8 cellular contexts compared by ENCODE assay signal in genomic region chr4:83334425-83335241, GRCh38. TPM values are rescaled to one million over a fixed set of nuclear protein-coding genes. Genes with fewer than 3 reads are reported as not detected.
DNase-seq lines count a peak whose midpoint lies in the region; ATAC-seq, FAIRE-seq and TF ChIP-seq lines count a peak whose summit lies in the region.

TSS of gene HPSE (minus strand) at chr4:83334848. CDS start at chr4:83334782, 66 bp downstream.

- no peaks in the 10 kb centered on the region for H4K20me1 ChIP-seq in GM12878 (ENCODE audit: control insufficient read depth, insufficient read depth)

- peak within 1 kb of the TSS; percentile 66 for H3K4me3 ChIP-seq in GM12875 (ENCODE audit: low read depth, low read length)
- H3K4me3 ChIP-seq in GM12878 = peak within 1 kb of the TSS; percentile 84
- peak within 1 kb of the TSS; percentile 68 for H3K4me3 ChIP-seq in iPS-20b (ENCODE audit: low read length)
- peak within 1 kb of the TSS; percentile 24 to 76 for H3K4me3 ChIP-seq in small intestine (ENCODE audit: low read depth in 1 of 2, low read length in 2 of 2)

- H3K4me1 ChIP-seq in GM12878 (ENCODE audit: control insufficient read depth, insufficient read depth, low read length) (peaks cover 5% of the 10 kb centered on the region; the same call in 1 of the 2 replicates), iPS-20b (ENCODE audit: insufficient read depth, low read length) (no peaks in the 10 kb centered on the region), small intestine (ENCODE audit: control insufficient read depth in 2 of 2, insufficient read depth in 1 of 2, low read depth in 1 of 2, low read length in 1 of 2) (peaks cover 1 to 3% of the 10 kb centered on the region in 2 donors)

- no peaks in the 10 kb centered on the region for H3K79me2 ChIP-seq in GM12878 (ENCODE audit: control insufficient read depth, insufficient read depth, low read length)

- TF ChIP-seq POLR2A in GM12878 (IDR thresholded peaks at IDR 0.05; ENCODE audit: low read depth, low read length) = no peak

- WGBS in GM12878 (ENCODE audit: insufficient coverage, insufficient replicate concordance, low lambda C conversion rate, missing lambda C conversion rate) = under 1% methylated on average over 52 of the region's 63 CpGs
- WGBS in small intestine, 3 donors = 1% methylated on average over 50 to 63 of the region's 63 CpGs

- DNase-seq in NCI-H146 treated with DMSO at 0.1 percent for 48 hours (lab: John Stamatoyannopoulos, UW; ENCODE audit: unreplicated experiment) = peak; percentile 48
- peak; percentile 56 for DNase-seq in T-helper 22 cell (ENCODE audit: low read depth)
- DNase-seq in GM12878 (ENCODE audit: low read depth, low spot score) = no peak
- DNase-seq in small intestine = peak; percentile 97
- DNase-seq in GOT3 (lab: John Stamatoyannopoulos, UW) = no peak

- RAD21 ChIA-PET in GM12878 (lab: Charles Lee; ENCODE audit: unreplicated experiment) = no interaction called here

- no peak for TF ChIP-seq RAD21 in GM12878 (IDR thresholded peaks at IDR 0.05; ENCODE audit: insufficient read depth, low read depth, low read length)

- no peak for TF ChIP-seq CTCF in GM12875 (IDR thresholded peaks at IDR 0.05; ENCODE audit: borderline replicate concordance, insufficient read depth, low read depth, low read length)
- no peak for TF ChIP-seq CTCF in GM12878 (IDR thresholded peaks at IDR 0.05 in 2 of 3, conservative IDR thresholded peaks at IDR 0.05 in 1 of 3; ENCODE audit: control insufficient read depth in 2 of 3, extremely low read depth in 1 of 3, insufficient read depth in 1 of 3, low read depth in 3 of 3, low read length in 3 of 3)

- H3K9ac ChIP-seq in GM12878 (ENCODE audit: control insufficient read depth, insufficient read depth, low read length) (peak within 1 kb of the TSS; percentile 8; the same call in 1 of the 2 replicates), iPS-20b (ENCODE audit: low read depth, low read length) (no peak within 1 kb of the TSS)

- peak within 1 kb of the TSS; percentile 97 for H3K4me2 ChIP-seq in GM12878 (ENCODE audit: control insufficient read depth, insufficient read depth)

- POLR2A ChIA-PET in GM12878 (lab: Charles Lee) = no interaction called here

- intact Hi-C loops in GM12878 (cut with micrococcal nuclease; ENCODE audit: unreplicated experiment) = no loop called here

- FAIRE-seq in GM12878 (lab: Jason Lieb, UNC) (no peak), small intestine (lab: Jason Lieb, UNC) (no peak)

- H3K9me3 ChIP-seq in GM12878 (replicated peaks; ENCODE audit: control insufficient read depth, insufficient read depth, low read length) = no peaks in the 10 kb centered on the region; the same call in 2 of the 3 replicates
- H3K9me3 ChIP-seq in iPS-20b (ENCODE audit: insufficient read depth, low read depth, low read length) = no peaks in the 10 kb centered on the region
- H3K9me3 ChIP-seq in small intestine (ENCODE audit: control insufficient read depth, low read depth) = no peaks in the 10 kb centered on the region

- ATAC-seq in HG02798 (IDR thresholded peaks at IDR 0.05; ENCODE audit: poor library complexity, unreplicated experiment) (peak; percentile 78), GM12878 (peak; percentile 93)

- BruUV-seq in GM12878 (replicated peaks; lab: Mats Ljungman, UMichigan) = no TSS peak

- H3K27ac ChIP-seq in GM12878 (ENCODE audit: control insufficient read depth, insufficient read depth) = no peak within 1 kb of the TSS
- H3K27ac ChIP-seq in iPS-20b (ENCODE audit: low read length) = no peak within 1 kb of the TSS
- peak within 1 kb of the TSS in 1 of 2 donors; percentile 34 for H3K27ac ChIP-seq in small intestine (ENCODE audit: low read depth in 1 of 2, low read length in 1 of 2)

- H2AFZ ChIP-seq in GM12878 (ENCODE audit: control insufficient read depth, low read depth, low read length) = peak within 1 kb of the TSS; percentile 87

- no peak for TF ChIP-seq EP300 in GM12878 (IDR thresholded peaks at IDR 0.05; ENCODE audit: borderline replicate concordance in 1 of 2, control insufficient read depth in 1 of 2, low read depth in 2 of 2, low read length in 2 of 2)

- SMC1A ChIA-PET in GM12878 (lab: Charles Lee; ENCODE audit: uncharacterized antibody, unreplicated experiment) = no interaction called here

- no peaks in the 10 kb centered on the region for H3K36me3 ChIP-seq in GM12878 (ENCODE audit: control insufficient read depth in 2 of 2, insufficient read depth in 2 of 2, low read length in 1 of 2)
- H3K36me3 ChIP-seq in iPS-20b (ENCODE audit: insufficient read depth, low read depth, low read length) = no peaks in the 10 kb centered on the region
- no peaks in the 10 kb centered on the region for H3K36me3 ChIP-seq in small intestine (ENCODE audit: control insufficient read depth in 2 of 2, insufficient read depth in 2 of 2, low read length in 2 of 2)

- in situ Hi-C loops in GM12878 (cut with MboI) = no loop called here

- CTCF ChIA-PET in GM12878 (lab: Yijun Ruan, JAX) = no interaction called here

- H3K27me3 ChIP-seq in GM12878 (replicated peaks in 1 of 2; ENCODE audit: control insufficient read depth in 2 of 2, insufficient read depth in 2 of 2, low read length in 1 of 2) (peaks cover 0 to 3% of the 10 kb centered on the region in 2 experiments; a peak in 1 of 4 replicates), iPS-20b (ENCODE audit: insufficient read depth, low read length) (peaks cover 54% of the 10 kb centered on the region), small intestine (ENCODE audit: control insufficient read depth in 2 of 2, insufficient read depth in 2 of 2, low read length in 2 of 2) (no peaks in the 10 kb centered on the region)

TF ChIP-seq in GM12878, 131 proteins besides CTCF, POLR2A, EP300 and RAD21:
- TF ChIP-seq, protein P1, sequence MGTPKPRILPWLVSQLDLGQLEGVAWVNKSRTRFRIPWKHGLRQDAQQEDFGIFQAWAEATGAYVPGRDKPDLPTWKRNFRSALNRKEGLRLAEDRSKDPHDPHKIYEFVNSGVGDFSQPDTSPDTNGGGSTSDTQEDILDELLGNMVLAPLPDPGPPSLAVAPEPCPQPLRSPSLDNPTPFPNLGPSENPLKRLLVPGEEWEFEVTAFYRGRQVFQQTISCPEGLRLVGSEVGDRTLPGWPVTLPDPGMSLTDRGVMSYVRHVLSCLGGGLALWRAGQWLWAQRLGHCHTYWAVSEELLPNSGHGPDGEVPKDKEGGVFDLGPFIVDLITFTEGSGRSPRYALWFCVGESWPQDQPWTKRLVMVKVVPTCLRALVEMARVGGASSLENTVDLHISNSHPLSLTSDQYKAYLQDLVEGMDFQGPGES (IDR thresholded peaks at IDR 0.05) = no peak
- TF ChIP-seq SPI1 (IDR thresholded peaks at IDR 0.05; ENCODE audit: borderline replicate concordance, insufficient read depth, low read depth, low read length) = peak; percentile 61
TF ChIP-seq in GM12878: peak in this region for 1.

RNA-seq across cellular contexts. Expression of gene HPSE, which starts in this region (rescaled TPM):
- not detected in 2 replicates for total RNA-seq in GM12878 (2013; cell fraction: nucleolus; rRNA removed)
- total RNA-seq in GM12878 (2014; rRNA removed) (0.44 and 0.51 TPM in 2 replicates), GM12878 (2014; rRNA removed; fragmentation: Illumina TruSeq; extraction: Trizol) (0.40 and 0.55 TPM in 2 replicates), GM12878 (2021) (0.67 and 0.85 TPM in 2 replicates)
- polyA plus RNA-seq in GM12878 (2011; ENCODE audit: low read depth) = 0.10 TPM
- polyA plus RNA-seq in GM12878 (2011; rRNA removed) (0.60 and 0.98 TPM in 2 replicates), GM12878 (2014; fragmentation: Illumina TruSeq; extraction: Trizol) (0.51 and 0.65 TPM in 2 replicates), GM12878 (2014; fragmentation: Nextera tagmentation; extraction: Ambion mirVana) (under 1 TPM; 0.16 to 0.29 TPM), GM12878 (2014; rRNA removed) (0.47 and 0.56 TPM in 2 replicates), GM12878 (2016; fragmentation: Nextera tagmentation; extraction: Ambion mirVana) (under 1 TPM; 0.88 to 0.89 TPM), small intestine (1 to 10 TPM in 2 of 3 donors, under 1 TPM in 1; 0.45 to 2.5 (median 1.4) TPM)
- polyA plus RNA-seq in GM12878 (2011; cell fraction: cytosol; rRNA removed) = 0.37 and 0.48 TPM in 2 replicates
- polyA plus RNA-seq in GM12878 (2011; cell fraction: nucleus; rRNA removed) = 0.35 and 0.39 TPM in 2 replicates
- polyA plus RNA-seq in GM12878 (2012) = 0.22 and 0.39 TPM in 2 replicates
- polyA minus RNA-seq in GM12878 (2011; rRNA and poly(A)+ RNA removed) = 0.88 and 1.0 TPM in 2 replicates
- polyA minus RNA-seq in GM12878 (2011; cell fraction: cytosol; rRNA and poly(A)+ RNA removed) = 0.27 TPM in 1 of 2 replicates, not detected in the other
- 0.12 and 0.38 TPM in 2 replicates for polyA minus RNA-seq in GM12878 (2011; cell fraction: nucleus; rRNA and poly(A)+ RNA removed)

Comparison
In these comparisons a context has a peak if more than half of its experiments do, and no peak if none do; other contexts are left out.
1. DNase-seq: peak in NCI-H146 treated with DMSO at 0.1 percent for 48 hours (single experiment), T-helper 22 cell (single experiment) and small intestine (single experiment); none in GM12878 (single experiment) and GOT3 (single experiment).
2. Peak in every context shown above with its lines, with median percentiles within 50 percentile points of each other: H3K4me3 ChIP-seq.